Comparison of ENCODE assay signal across 1 cellular context in the genomic region with DNA sequence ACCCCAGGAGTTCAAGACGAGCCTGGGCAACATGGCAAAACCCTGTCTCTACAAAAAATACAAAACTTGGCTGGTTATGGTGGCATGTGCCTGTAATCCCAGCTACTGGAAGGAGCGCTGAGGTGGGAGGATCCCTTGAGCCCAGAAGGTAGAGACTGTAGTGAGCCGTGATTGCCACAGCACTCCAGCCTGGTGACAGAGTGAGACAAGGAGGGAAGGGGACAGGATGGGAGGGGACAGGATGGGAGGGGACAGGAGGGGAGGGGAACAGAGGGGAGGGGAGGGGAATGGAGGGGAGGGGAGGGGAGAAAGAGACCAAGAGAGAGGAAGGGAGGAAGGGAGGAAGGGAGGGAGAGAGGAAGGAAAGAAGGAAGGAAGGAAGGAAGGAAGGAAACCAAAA.
TF ChIP-seq lines count a peak whose summit lies in the region.

No MANE protein-coding gene starts in this region.

TF ChIP-seq in GM23338, 12 proteins besides CTCF, POLR2A, EP300 and RAD21 (continued from another document):
- TF ChIP-seq, protein P1, sequence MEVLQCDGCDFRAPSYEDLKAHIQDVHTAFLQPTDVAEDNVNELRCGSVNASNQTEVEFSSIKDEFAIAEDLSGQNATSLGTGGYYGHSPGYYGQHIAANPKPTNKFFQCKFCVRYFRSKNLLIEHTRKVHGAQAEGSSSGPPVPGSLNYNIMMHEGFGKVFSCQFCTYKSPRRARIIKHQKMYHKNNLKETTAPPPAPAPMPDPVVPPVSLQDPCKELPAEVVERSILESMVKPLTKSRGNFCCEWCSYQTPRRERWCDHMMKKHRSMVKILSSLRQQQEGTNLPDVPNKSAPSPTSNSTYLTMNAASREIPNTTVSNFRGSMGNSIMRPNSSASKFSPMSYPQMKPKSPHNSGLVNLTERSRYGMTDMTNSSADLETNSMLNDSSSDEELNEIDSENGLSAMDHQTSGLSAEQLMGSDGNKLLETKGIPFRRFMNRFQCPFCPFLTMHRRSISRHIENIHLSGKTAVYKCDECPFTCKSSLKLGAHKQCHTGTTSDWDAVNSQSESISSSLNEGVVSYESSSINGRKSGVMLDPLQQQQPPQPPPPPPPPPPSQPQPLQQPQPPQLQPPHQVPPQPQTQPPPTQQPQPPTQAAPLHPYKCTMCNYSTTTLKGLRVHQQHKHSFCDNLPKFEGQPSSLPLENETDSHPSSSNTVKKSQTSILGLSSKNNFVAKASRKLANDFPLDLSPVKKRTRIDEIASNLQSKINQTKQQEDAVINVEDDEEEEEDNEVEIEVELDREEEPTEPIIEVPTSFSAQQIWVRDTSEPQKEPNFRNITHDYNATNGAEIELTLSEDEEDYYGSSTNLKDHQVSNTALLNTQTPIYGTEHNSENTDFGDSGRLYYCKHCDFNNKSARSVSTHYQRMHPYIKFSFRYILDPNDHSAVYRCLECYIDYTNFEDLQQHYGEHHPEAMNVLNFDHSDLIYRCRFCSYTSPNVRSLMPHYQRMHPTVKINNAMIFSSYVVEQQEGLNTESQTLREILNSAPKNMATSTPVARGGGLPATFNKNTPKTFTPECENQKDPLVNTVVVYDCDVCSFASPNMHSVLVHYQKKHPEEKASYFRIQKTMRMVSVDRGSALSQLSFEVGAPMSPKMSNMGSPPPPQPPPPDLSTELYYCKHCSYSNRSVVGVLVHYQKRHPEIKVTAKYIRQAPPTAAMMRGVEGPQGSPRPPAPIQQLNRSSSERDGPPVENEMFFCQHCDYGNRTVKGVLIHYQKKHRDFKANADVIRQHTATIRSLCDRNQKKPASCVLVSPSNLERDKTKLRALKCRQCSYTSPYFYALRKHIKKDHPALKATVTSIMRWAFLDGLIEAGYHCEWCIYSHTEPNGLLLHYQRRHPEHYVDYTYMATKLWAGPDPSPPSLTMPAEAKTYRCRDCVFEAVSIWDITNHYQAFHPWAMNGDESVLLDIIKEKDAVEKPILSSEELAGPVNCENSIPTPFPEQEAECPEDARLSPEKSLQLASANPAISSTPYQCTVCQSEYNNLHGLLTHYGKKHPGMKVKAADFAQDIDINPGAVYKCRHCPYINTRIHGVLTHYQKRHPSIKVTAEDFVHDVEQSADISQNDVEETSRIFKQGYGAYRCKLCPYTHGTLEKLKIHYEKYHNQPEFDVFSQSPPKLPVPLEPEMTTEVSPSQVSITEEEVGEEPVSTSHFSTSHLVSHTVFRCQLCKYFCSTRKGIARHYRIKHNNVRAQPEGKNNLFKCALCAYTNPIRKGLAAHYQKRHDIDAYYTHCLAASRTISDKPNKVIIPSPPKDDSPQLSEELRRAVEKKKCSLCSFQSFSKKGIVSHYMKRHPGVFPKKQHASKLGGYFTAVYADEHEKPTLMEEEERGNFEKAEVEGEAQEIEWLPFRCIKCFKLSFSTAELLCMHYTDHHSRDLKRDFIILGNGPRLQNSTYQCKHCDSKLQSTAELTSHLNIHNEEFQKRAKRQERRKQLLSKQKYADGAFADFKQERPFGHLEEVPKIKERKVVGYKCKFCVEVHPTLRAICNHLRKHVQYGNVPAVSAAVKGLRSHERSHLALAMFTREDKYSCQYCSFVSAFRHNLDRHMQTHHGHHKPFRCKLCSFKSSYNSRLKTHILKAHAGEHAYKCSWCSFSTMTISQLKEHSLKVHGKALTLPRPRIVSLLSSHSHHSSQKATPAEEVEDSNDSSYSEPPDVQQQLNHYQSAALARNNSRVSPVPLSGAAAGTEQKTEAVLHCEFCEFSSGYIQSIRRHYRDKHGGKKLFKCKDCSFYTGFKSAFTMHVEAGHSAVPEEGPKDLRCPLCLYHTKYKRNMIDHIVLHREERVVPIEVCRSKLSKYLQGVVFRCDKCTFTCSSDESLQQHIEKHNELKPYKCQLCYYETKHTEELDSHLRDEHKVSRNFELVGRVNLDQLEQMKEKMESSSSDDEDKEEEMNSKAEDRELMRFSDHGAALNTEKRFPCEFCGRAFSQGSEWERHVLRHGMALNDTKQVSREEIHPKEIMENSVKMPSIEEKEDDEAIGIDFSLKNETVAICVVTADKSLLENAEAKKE (CRISPR knock-in tag; IDR thresholded peaks at IDR 0.05): no peak
- TF ChIP-seq JUNB (IDR thresholded peaks at IDR 0.05; ENCODE audit: unreplicated experiment): no peak
- TF ChIP-seq ZNF114 (CRISPR knock-in tag; IDR thresholded peaks at IDR 0.05): no peak
- no peak for TF ChIP-seq CREB1 (CRISPR knock-in tag; IDR thresholded peaks at IDR 0.05; ENCODE audit: low read depth)
- TF ChIP-seq, protein P2, sequence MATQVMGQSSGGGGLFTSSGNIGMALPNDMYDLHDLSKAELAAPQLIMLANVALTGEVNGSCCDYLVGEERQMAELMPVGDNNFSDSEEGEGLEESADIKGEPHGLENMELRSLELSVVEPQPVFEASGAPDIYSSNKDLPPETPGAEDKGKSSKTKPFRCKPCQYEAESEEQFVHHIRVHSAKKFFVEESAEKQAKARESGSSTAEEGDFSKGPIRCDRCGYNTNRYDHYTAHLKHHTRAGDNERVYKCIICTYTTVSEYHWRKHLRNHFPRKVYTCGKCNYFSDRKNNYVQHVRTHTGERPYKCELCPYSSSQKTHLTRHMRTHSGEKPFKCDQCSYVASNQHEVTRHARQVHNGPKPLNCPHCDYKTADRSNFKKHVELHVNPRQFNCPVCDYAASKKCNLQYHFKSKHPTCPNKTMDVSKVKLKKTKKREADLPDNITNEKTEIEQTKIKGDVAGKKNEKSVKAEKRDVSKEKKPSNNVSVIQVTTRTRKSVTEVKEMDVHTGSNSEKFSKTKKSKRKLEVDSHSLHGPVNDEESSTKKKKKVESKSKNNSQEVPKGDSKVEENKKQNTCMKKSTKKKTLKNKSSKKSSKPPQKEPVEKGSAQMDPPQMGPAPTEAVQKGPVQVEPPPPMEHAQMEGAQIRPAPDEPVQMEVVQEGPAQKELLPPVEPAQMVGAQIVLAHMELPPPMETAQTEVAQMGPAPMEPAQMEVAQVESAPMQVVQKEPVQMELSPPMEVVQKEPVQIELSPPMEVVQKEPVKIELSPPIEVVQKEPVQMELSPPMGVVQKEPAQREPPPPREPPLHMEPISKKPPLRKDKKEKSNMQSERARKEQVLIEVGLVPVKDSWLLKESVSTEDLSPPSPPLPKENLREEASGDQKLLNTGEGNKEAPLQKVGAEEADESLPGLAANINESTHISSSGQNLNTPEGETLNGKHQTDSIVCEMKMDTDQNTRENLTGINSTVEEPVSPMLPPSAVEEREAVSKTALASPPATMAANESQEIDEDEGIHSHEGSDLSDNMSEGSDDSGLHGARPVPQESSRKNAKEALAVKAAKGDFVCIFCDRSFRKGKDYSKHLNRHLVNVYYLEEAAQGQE (IDR thresholded peaks at IDR 0.05; ENCODE audit: unreplicated experiment): no peak
- TF ChIP-seq STAT1 (IDR thresholded peaks at IDR 0.05; ENCODE audit: unreplicated experiment): no peak
- TF ChIP-seq ZNF331 (CRISPR knock-in tag; IDR thresholded peaks at IDR 0.05; ENCODE audit: low read depth): no peak
- no peak for TF ChIP-seq POLR2AphosphoS5 (IDR thresholded peaks at IDR 0.05; ENCODE audit: low read depth)
- TF ChIP-seq EZH2 (IDR thresholded peaks at IDR 0.05; ENCODE audit: low read depth, unreplicated experiment): no peak
- TF ChIP-seq, protein P3, sequence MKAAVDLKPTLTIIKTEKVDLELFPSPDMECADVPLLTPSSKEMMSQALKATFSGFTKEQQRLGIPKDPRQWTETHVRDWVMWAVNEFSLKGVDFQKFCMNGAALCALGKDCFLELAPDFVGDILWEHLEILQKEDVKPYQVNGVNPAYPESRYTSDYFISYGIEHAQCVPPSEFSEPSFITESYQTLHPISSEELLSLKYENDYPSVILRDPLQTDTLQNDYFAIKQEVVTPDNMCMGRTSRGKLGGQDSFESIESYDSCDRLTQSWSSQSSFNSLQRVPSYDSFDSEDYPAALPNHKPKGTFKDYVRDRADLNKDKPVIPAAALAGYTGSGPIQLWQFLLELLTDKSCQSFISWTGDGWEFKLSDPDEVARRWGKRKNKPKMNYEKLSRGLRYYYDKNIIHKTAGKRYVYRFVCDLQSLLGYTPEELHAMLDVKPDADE (IDR thresholded peaks at IDR 0.05): no peak
